ENCODE assay signal across 10 cellular contexts in the genomic region with DNA sequence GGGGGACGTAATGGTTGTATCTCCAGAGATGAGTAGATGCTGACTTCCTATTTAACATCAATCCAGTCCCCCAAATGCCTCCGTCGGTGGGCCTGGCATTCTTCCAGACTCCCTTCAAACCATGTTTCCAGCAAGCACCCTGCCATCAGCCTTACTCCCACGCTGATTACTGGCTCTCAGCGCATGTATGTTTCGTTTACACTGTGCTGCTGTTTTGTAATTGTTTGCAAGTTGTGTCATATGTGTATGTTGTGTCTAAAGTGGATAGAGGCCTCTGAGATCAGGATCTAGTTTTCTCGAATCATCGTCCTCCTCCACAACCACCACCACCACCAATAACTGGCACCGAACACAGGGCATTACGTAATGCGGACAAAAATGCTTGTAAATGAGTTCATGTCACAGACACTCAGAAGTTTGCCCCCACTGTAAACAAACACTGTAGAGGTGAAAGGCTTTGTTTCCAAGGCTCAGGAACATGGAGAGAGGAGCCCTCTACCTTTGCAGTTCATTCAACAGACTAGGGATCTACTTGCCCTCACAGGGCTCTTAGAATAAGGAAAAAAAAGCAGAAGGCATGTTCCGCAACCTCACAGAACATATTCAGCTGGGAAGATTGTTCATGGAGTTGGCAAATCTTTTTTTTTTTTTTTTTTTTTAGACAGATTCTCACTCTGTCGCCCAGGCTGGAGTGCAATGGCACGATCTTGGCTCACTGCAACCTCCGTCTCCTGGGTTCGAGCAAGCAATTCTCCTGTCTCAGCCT. TPM values are rescaled to one million over a fixed set of nuclear protein-coding genes. Genes with fewer than 3 reads are reported as not detected.
A peak's percentile ranks its signal among the peaks of the same experiment; 100 is the strongest.
DNase-seq lines count a peak whose midpoint lies in the region; ATAC-seq and TF ChIP-seq lines count a peak whose summit lies in the region.
"Had no signal": no experiment of that assay in that cellular context is flagged by ENCODE, and none has a peak within 500 bp of the region (broad histone marks: within the 10 kb centered on the region; RNA-seq: fewer than 3 reads in every experiment).

No MANE protein-coding gene starts in this region.

- DNase-seq in NCI-H345 (lab: John Stamatoyannopoulos, UW): peak; percentile 40
- no peak for DNase-seq in NCI-H345 treated with DMSO at 0.1 percent for 48 hours (lab: John Stamatoyannopoulos, UW; ENCODE audit: unreplicated experiment)
- DNase-seq in T1000 (lab: John Stamatoyannopoulos, UW): peak; percentile 70
- DNase-seq in kidney glomerular epithelial cell (lab: John Stamatoyannopoulos, UW): peak; percentile 61
- no peak for DNase-seq in gastrocnemius medialis
- DNase-seq in uterus: no peak
- no peak for DNase-seq in lower leg skin (ENCODE audit: low spot score in 2 of 2)
- DNase-seq in activated CD8-positive, alpha-beta memory T cell treated with anti-CD3 and anti-CD28 coated beads, Interleukin-2, amount 50 U/mL, for 48 hours: no peak
- DNase-seq: activated naive CD4-positive, alpha-beta T cell treated with Interleukin-2 at 50 U/mL for 16 hours had no signal

- no peaks in the 10 kb centered on the region for H3K27me3 ChIP-seq in gastrocnemius medialis
- H3K27me3 ChIP-seq in uterus: no peaks in the 10 kb centered on the region
- H3K27me3 ChIP-seq: BLaER1 had no signal

- H3K4me3 ChIP-seq in gastrocnemius medialis: no peak overlapping the region
- H3K4me3 ChIP-seq in uterus: no peak overlapping the region
- H3K4me3 ChIP-seq in lower leg skin (ENCODE audit: low read depth, poor library complexity, severe bottlenecking): no peak overlapping the region
- H3K4me3 ChIP-seq: BLaER1 had no signal

- peaks cover 7 to 15% of the 10 kb centered on the region in 2 donors for H3K4me1 ChIP-seq in gastrocnemius medialis
- no peaks in the 10 kb centered on the region for H3K4me1 ChIP-seq in uterus

- no peak for TF ChIP-seq POLR2A in gastrocnemius medialis (IDR thresholded peaks at IDR 0.05)
- no peak for TF ChIP-seq POLR2A in uterus (IDR thresholded peaks at IDR 0.05)
- TF ChIP-seq POLR2A in lower leg skin (IDR thresholded peaks at IDR 0.05): no peak

- H3K36me3 ChIP-seq in gastrocnemius medialis: no peaks in the 10 kb centered on the region
- no peaks in the 10 kb centered on the region for H3K36me3 ChIP-seq in uterus
- H3K36me3 ChIP-seq: BLaER1 had no signal

- ATAC-seq in gastrocnemius medialis: no peak

- 77 to 84% methylated on average over 16 of the region's 16 CpGs for WGBS in lower leg skin, 2 donors

- in situ Hi-C loops in gastrocnemius medialis (cut with MboI; ENCODE audit: low sequenced_read_pairs in 4 of 4): no loop called here

- intact Hi-C loops in gastrocnemius medialis (cut with DNase I; ENCODE audit: low total_unique reads): no loop called here
- intact Hi-C loops in uterus (cut with DNase I; ENCODE audit: low total_unique reads): no loop called here
- intact Hi-C loops in lower leg skin (cut with DNase I; ENCODE audit: low total_unique reads): no loop called here

- H3K27ac ChIP-seq in gastrocnemius medialis: no peak overlapping the region
- no peak overlapping the region for H3K27ac ChIP-seq in uterus
- H3K27ac ChIP-seq: BLaER1 had no signal

- TF ChIP-seq CTCF in gastrocnemius medialis (IDR thresholded peaks at IDR 0.05 in 4 of 5, conservative IDR thresholded peaks at IDR 0.05 in 1 of 5) (no peak), uterus (IDR thresholded peaks at IDR 0.05) (no peak), lower leg skin (IDR thresholded peaks at IDR 0.05) (no peak)

- H3K9me3 ChIP-seq in gastrocnemius medialis (no peaks in the 10 kb centered on the region), uterus (no peaks in the 10 kb centered on the region)
- H3K9me3 ChIP-seq: BLaER1 had no signal

RNA-seq across cellular contexts. Expression of a gene that starts 46.1 kb away (rescaled TPM):
- 10 to 100 TPM in 1 of 4 donors, 1 to 10 TPM in 3; 2.1 to 12.1 (median 6.4) TPM for total RNA-seq in gastrocnemius medialis
- 10 to 100 TPM in 3 of 4 donors, 1 to 10 TPM in 1; 6.7 to 50.1 (median 22.8) TPM for total RNA-seq in uterus
- 100 to 1,000 TPM in 3 of 4 donors, 10 to 100 TPM in 1; 89.2 to 151 (median 106) TPM for total RNA-seq in lower leg skin

RNA-seq across cellular contexts. Expression of a gene that starts 52.8 kb away (rescaled TPM):
- total RNA-seq in gastrocnemius medialis (100 to 1,000 TPM; 349 to 547 (median 423) TPM), uterus (10 to 100 TPM in 3 of 4 donors, 1 to 10 TPM in 1; 4.1 to 93.8 (median 21.5) TPM), lower leg skin (100 to 1,000 TPM in 2 of 4 donors, 10 to 100 TPM in 2; 49.2 to 136 (median 86.3) TPM)

Comparison
In these comparisons a context has a peak if more than half of its experiments do, and no peak if none do; other contexts are left out.
1. DNase-seq: peak in NCI-H345 (single experiment), T1000 (single experiment) and kidney glomerular epithelial cell (single experiment); none in NCI-H345 treated with DMSO at 0.1 percent for 48 hours (single experiment), gastrocnemius medialis (0 of 2), uterus (0 of 2), lower leg skin (0 of 2) and activated CD8-positive, alpha-beta memory T cell treated with anti-CD3 and anti-CD28 coated beads, Interleukin-2, amount 50 U/mL, for 48 hours (single experiment).